In genomic region chr11:61203873-61204272, GRCh38 we compare ENCODE assay signal across 5 cellular contexts. TPM values are rescaled to one million over a fixed set of nuclear protein-coding genes. Genes with fewer than 3 reads are reported as not detected.
"Had no signal": no experiment of that assay in that cellular context is flagged by ENCODE, and none has a peak within 500 bp of the region (broad histone marks: within the 10 kb centered on the region; RNA-seq: fewer than 3 reads in every experiment).

No MANE protein-coding gene starts in this region.

RNA-seq across cellular contexts. Expression of gene PGA3, which starts 0.6 kb away (rescaled TPM):
- total RNA-seq: HT-29, MCF 10A, OCI-LY7, PC-3, SJSA1 had no signal

RNA-seq across cellular contexts. Expression of gene PGA4, which starts 18.3 kb away (rescaled TPM):
- total RNA-seq: HT-29, MCF 10A, OCI-LY7, PC-3, SJSA1 had no signal

RNA-seq across cellular contexts. Expression of gene PGA5, which starts 37.1 kb away (rescaled TPM):
- total RNA-seq: HT-29, MCF 10A, OCI-LY7, PC-3, SJSA1 had no signal
